ENCODE assay signal across 12 cellular contexts in the genomic region with DNA sequence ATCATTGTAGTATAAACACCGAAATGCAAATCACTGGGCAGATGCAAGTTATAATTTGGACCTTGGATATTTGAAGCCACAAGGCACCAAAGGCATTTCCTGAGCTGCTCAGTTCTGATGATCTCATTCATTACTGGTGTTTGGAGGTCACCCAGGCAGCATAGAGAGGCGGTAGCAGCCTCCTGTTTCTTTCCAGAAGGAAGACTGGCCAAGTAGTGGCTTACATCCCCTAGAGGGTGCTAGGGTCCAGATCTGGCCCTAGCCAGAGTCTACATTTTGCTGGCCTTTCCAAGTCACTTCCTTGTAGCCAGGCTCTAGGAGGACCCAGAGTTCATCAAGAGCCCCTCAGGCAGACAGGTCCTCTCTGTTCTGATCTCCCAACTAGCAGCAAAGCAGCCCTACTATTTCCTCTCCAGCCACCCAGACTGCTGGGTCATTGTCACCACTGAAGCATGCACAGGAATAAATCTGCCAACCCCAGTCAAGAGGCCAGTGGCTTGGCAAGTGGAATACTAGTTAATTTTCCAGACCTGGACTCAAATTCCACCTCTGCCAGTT. TPM values are rescaled to one million over a fixed set of nuclear protein-coding genes. Genes with fewer than 3 reads are reported as not detected.
DNase-seq lines count a peak whose midpoint lies in the region; ATAC-seq and TF ChIP-seq lines count a peak whose summit lies in the region.
"Had no signal": no experiment of that assay in that cellular context is flagged by ENCODE, and none has a peak within 500 bp of the region (broad histone marks: within the 10 kb centered on the region; RNA-seq: fewer than 3 reads in every experiment).

No MANE protein-coding gene starts in this region.

- no peak overlapping the region for H3K9ac ChIP-seq in liver (ENCODE audit: low read depth in 1 of 2, low read length in 2 of 2)

- H3K79me2 ChIP-seq in OCI-LY7 (ENCODE audit: insufficient read depth, low read depth, low read length), result no peaks in the 10 kb centered on the region

- BruUV-seq in OCI-LY7 (replicated peaks; lab: Mats Ljungman, UMichigan), result no TSS peak

- DNase-seq in BJ (ENCODE audit: low read depth) (peak; percentile 89), LHCN-M2 (ENCODE audit: low read depth) (peak; percentile 88), cerebellar cortex (ENCODE audit: low spot score) (peak; percentile 66), medulla oblongata (ENCODE audit: extremely low spot score) (no peak), OCI-LY7 (ENCODE audit: low spot score) (no peak), COLO829 (ENCODE audit: low spot score) (no peak)
- DNase-seq: activated B cell treated with CpG ODN at 0.5 μM for 24 hours, cortex of kidney, ovary had no signal

- H3K9me2 ChIP-seq in OCI-LY7 (ENCODE audit: insufficient read depth, low read length), result no peaks in the 10 kb centered on the region

- H3K27me3 ChIP-seq in BJ (ENCODE audit: control insufficient read depth, insufficient read depth, low read length) (no peaks in the 10 kb centered on the region), liver (ENCODE audit: control insufficient read depth in 4 of 4, insufficient read depth in 4 of 4, low read length in 3 of 4) (no peaks in the 10 kb centered on the region)
- H3K27me3 ChIP-seq: ovary had no signal

- TF ChIP-seq CTCF in BJ (IDR thresholded peaks at IDR 0.05; ENCODE audit: insufficient read depth, low read depth, low read length) (peak; percentile 78), liver (IDR thresholded peaks at IDR 0.05; ENCODE audit: low read depth, low read length, missing input control) (no peak), OCI-LY7 (conservative IDR thresholded peaks at IDR 0.05; ENCODE audit: low read length) (no peak)

- H3K4me1 ChIP-seq in liver (ENCODE audit: control insufficient read depth in 4 of 4, insufficient read depth in 4 of 4, low read length in 3 of 4) (peaks cover 4 to 10% (median 6%) of the 10 kb centered on the region in 4 donors), OCI-LY7 (ENCODE audit: insufficient read depth, low read length, poor library complexity, severe bottlenecking) (no peaks in the 10 kb centered on the region)

- intact Hi-C loops in OCI-LY7 (cut with micrococcal nuclease; ENCODE audit: unreplicated experiment), result no loop called here

- H2AFZ ChIP-seq in OCI-LY7 (ENCODE audit: low read length), result no peak overlapping the region

- CTCF ChIA-PET in BJ (lab: Yijun Ruan, JAX), result interaction anchor here (0.6 to 5.0 kb wide), 7 partner anchors 11 to 797 kb away, joined by 3 to 32 read pairs (median 3); a partner anchor contains a TSS
- CTCF ChIA-PET in OCI-LY7 (lab: Charles Lee; ENCODE audit: unreplicated experiment), result no interaction called here

- no peak for ATAC-seq in GM21723 (IDR thresholded peaks at IDR 0.05; ENCODE audit: unreplicated experiment)

- no peak for TF ChIP-seq RAD21 in liver (IDR thresholded peaks at IDR 0.05)

- H3K4me3 ChIP-seq in BJ (ENCODE audit: low read depth, low read length) (no peak overlapping the region), liver (ENCODE audit: low read depth in 1 of 3, low read length in 3 of 3) (no peak overlapping the region), OCI-LY7 (ENCODE audit: low read depth, low read length, poor library complexity, severe bottlenecking) (no peak overlapping the region)
- H3K4me3 ChIP-seq: ovary had no signal

- peak overlapping the region in 1 of 2 donors; percentile 12 for H3K27ac ChIP-seq in liver (ENCODE audit: low read depth in 1 of 2, low read length in 2 of 2)
- H3K27ac ChIP-seq in OCI-LY7 (ENCODE audit: low read depth, low read length, poor library complexity, severe bottlenecking), result no peak overlapping the region
- H3K27ac ChIP-seq: ovary had no signal

- no peaks in the 10 kb centered on the region for H3K36me3 ChIP-seq in BJ (ENCODE audit: control insufficient read depth, insufficient read depth, low read length)
- H3K36me3 ChIP-seq in liver (ENCODE audit: control insufficient read depth in 4 of 4, insufficient read depth in 3 of 4, low read depth in 1 of 4, low read length in 3 of 4), result no peaks in the 10 kb centered on the region
- H3K36me3 ChIP-seq in OCI-LY7 (ENCODE audit: insufficient read depth, low read length), result no peaks in the 10 kb centered on the region
- H3K36me3 ChIP-seq: ovary had no signal

- POLR2A ChIA-PET in BJ (lab: Charles Lee), result interaction anchor here (0.8 kb wide), 1 partner anchor 11 kb away, joined by 3 read pairs; no protein-coding TSS in a partner anchor
- POLR2A ChIA-PET in OCI-LY7 (lab: Charles Lee), result no interaction called here

- WGBS in liver, result 72% methylated on average over 2 of the region's 2 CpGs

- H4K20me1 ChIP-seq in OCI-LY7 (ENCODE audit: insufficient read depth, low read length), result no peaks in the 10 kb centered on the region

- no peak overlapping the region for H3K4me2 ChIP-seq in OCI-LY7 (ENCODE audit: low read length)

- H3K9me3 ChIP-seq in liver (ENCODE audit: control insufficient read depth in 4 of 4, low read length in 3 of 4) (no peaks in the 10 kb centered on the region), OCI-LY7 (ENCODE audit: low read length) (no peaks in the 10 kb centered on the region)
- H3K9me3 ChIP-seq: ovary had no signal

TF ChIP-seq in liver, 16 proteins besides CTCF, POLR2A, EP300 and RAD21:
- TF ChIP-seq YY1 (IDR thresholded peaks at IDR 0.05) (no peak), JUND (IDR thresholded peaks at IDR 0.05) (peak in 1 of 2 donors; percentile 36), NR2F2 (IDR thresholded peaks at IDR 0.05) (peak; percentile 19)
- TF ChIP-seq, protein P1, sequence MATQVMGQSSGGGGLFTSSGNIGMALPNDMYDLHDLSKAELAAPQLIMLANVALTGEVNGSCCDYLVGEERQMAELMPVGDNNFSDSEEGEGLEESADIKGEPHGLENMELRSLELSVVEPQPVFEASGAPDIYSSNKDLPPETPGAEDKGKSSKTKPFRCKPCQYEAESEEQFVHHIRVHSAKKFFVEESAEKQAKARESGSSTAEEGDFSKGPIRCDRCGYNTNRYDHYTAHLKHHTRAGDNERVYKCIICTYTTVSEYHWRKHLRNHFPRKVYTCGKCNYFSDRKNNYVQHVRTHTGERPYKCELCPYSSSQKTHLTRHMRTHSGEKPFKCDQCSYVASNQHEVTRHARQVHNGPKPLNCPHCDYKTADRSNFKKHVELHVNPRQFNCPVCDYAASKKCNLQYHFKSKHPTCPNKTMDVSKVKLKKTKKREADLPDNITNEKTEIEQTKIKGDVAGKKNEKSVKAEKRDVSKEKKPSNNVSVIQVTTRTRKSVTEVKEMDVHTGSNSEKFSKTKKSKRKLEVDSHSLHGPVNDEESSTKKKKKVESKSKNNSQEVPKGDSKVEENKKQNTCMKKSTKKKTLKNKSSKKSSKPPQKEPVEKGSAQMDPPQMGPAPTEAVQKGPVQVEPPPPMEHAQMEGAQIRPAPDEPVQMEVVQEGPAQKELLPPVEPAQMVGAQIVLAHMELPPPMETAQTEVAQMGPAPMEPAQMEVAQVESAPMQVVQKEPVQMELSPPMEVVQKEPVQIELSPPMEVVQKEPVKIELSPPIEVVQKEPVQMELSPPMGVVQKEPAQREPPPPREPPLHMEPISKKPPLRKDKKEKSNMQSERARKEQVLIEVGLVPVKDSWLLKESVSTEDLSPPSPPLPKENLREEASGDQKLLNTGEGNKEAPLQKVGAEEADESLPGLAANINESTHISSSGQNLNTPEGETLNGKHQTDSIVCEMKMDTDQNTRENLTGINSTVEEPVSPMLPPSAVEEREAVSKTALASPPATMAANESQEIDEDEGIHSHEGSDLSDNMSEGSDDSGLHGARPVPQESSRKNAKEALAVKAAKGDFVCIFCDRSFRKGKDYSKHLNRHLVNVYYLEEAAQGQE (IDR thresholded peaks at IDR 0.05), result no peak

RNA-seq across cellular contexts. Expression of a gene that starts 33.4 kb away (rescaled TPM):
- 23.2 and 37.4 TPM in 2 replicates for polyA plus RNA-seq in BJ (2011; rRNA removed)
- 15.2 and 25.4 TPM in 2 replicates for polyA minus RNA-seq in BJ (2011; rRNA and poly(A)+ RNA removed)
- 55.5 and 63.7 TPM in 2 replicates for total RNA-seq in LHCN-M2 (2014; rRNA removed)
- 61.1 TPM for polyA plus RNA-seq in LHCN-M2 (2012)
- total RNA-seq in liver, result 10 to 100 TPM; 18.0 to 18.4 TPM
- 10 to 100 TPM; 26.0 to 35.5 TPM for polyA plus RNA-seq in liver
- 32.6 and 47.2 TPM in 2 replicates for total RNA-seq in OCI-LY7 (2014; rRNA removed; shearing (Covaris generic))
- 35.1 TPM in 2 replicates for total RNA-seq in OCI-LY7 (2022)

RNA-seq across cellular contexts. Expression of a gene that starts 59.3 kb away (rescaled TPM):
- polyA plus RNA-seq in BJ (2011; rRNA removed) (1.1 and 2.1 TPM in 2 replicates), liver (10 to 100 TPM in 1 of 2 donors, 1 to 10 TPM in 1; 6.0 to 10.3 TPM)
- polyA minus RNA-seq in BJ (2011; rRNA and poly(A)+ RNA removed), result 1.2 and 1.6 TPM in 2 replicates
- total RNA-seq in LHCN-M2 (2014; rRNA removed) (0.71 and 1.1 TPM in 2 replicates), liver (10 to 100 TPM in 1 of 2 donors, under 1 TPM in 1; 0.70 to 13.1 TPM), OCI-LY7 (2022) (not detected in 2 replicates)
- polyA plus RNA-seq in LHCN-M2 (2012), result 3.5 TPM
- total RNA-seq in OCI-LY7 (2014; rRNA removed; shearing (Covaris generic)), result not detected in 2 replicates
- total RNA-seq: H1 had no signal
- polyA plus RNA-seq: H1 had no signal

Comparison
In these comparisons a context has a peak if more than half of its experiments do, and no peak if none do; other contexts are left out.
1. DNase-seq: peak in BJ (single experiment), LHCN-M2 (single experiment) and cerebellar cortex (single experiment); none in medulla oblongata (single experiment), OCI-LY7 (single experiment) and COLO829 (single experiment).